ENCODE assay signal across 8 cellular contexts in genomic region chr14:24136684-24137528, GRCh38. TPM values are rescaled to one million over a fixed set of nuclear protein-coding genes. Genes with fewer than 3 reads are reported as not detected.
DNase-seq lines count a peak whose midpoint lies in the region; ATAC-seq and TF ChIP-seq lines count a peak whose summit lies in the region.

No MANE protein-coding gene starts in this region.

- peak; percentile 22 to 40 for DNase-seq in NCI-H526 (lab: John Stamatoyannopoulos, UW)
- DNase-seq in NCI-H526 treated with DMSO at 0.1 percent for 48 hours (lab: John Stamatoyannopoulos, UW) = no peak
- peak; percentile 32 for DNase-seq in activated CD8-positive, alpha-beta T cell treated with anti-CD3 and anti-CD28 coated beads, Interleukin-2, amount 10 ng/mL, durations not matched to agents 7 days and 5 days
- DNase-seq in stimulated activated naive B cell treated with anti-CD40 and anti-IgM and Interleukin-4, amounts not matched to agents 10 μg/mL and 1 μg/mL and 100 μg/mL, for 72 hours = no peak
- DNase-seq in NCI-H187 treated with DMSO at 0.1 percent for 48 hours (lab: John Stamatoyannopoulos, UW) = no peak
- no peak for DNase-seq in GM10266 (ENCODE audit: extremely low spot score)

- CTCF ChIA-PET in activated CD8-positive, alpha-beta T cell treated with anti-CD3 and anti-CD28 coated beads, Interleukin-2, amount 10 ng/mL, durations not matched to agents 7 days and 5 days (lab: Charles Lee) = interaction anchor here (0.7 to 5.2 kb wide), 8 partner anchors 10 to 174 kb away, joined by 3 to 43 read pairs (median 6); partner anchors contain the start of genes DCAF11, IRF9, LTB4R and NRL

- POLR2A ChIA-PET in activated CD8-positive, alpha-beta T cell treated with anti-CD3 and anti-CD28 coated beads, Interleukin-2, amount 10 ng/mL, durations not matched to agents 7 days and 5 days (lab: Charles Lee) = interaction anchor here (0.6 to 8.7 kb wide), 12 partner anchors 10 to 85 kb away, joined by 3 to 119 read pairs (median 6); partner anchors contain the start of genes CARMIL3, CHMP4A, DCAF11 and IPO4

- peak overlapping the region; percentile 76 for H3K4me3 ChIP-seq in iPS-11a (ENCODE audit: low read depth, low read length)

- ATAC-seq in activated CD8-positive, alpha-beta T cell treated with anti-CD3 and anti-CD28 coated beads, Interleukin-2, amount 10 ng/mL, durations not matched to agents 7 days and 5 days = no peak
- no peak for ATAC-seq in stimulated activated naive B cell treated with anti-CD40 and anti-IgM and Interleukin-4, amounts not matched to agents 10 μg/mL and 1 μg/mL and 100 μg/mL, for 72 hours (replicated peaks)
- ATAC-seq in HG03565 (IDR thresholded peaks at IDR 0.05; ENCODE audit: unreplicated experiment) = no peak

- H3K4me1 Mint-ChIP-seq in activated CD8-positive, alpha-beta T cell treated with anti-CD3 and anti-CD28 coated beads, Interleukin-2, amount 10 ng/mL, durations not matched to agents 7 days and 5 days (ENCODE audit: low read depth) = peaks cover 51% of the 10 kb centered on the region
- peaks cover 45 to 63% of the 10 kb centered on the region in 2 donors for H3K4me1 Mint-ChIP-seq in stimulated activated naive B cell treated with anti-CD40 and anti-IgM and Interleukin-4, amounts not matched to agents 10 μg/mL and 1 μg/mL and 100 μg/mL, for 72 hours

- H3K36me3 Mint-ChIP-seq in activated CD8-positive, alpha-beta T cell treated with anti-CD3 and anti-CD28 coated beads, Interleukin-2, amount 10 ng/mL, durations not matched to agents 7 days and 5 days (ENCODE audit: low read depth) = peaks cover 52% of the 10 kb centered on the region
- peaks cover 30 to 35% of the 10 kb centered on the region in 2 donors for H3K36me3 Mint-ChIP-seq in stimulated activated naive B cell treated with anti-CD40 and anti-IgM and Interleukin-4, amounts not matched to agents 10 μg/mL and 1 μg/mL and 100 μg/mL, for 72 hours

- no peaks in the 10 kb centered on the region for H3K9me3 Mint-ChIP-seq in activated CD8-positive, alpha-beta T cell treated with anti-CD3 and anti-CD28 coated beads, Interleukin-2, amount 10 ng/mL, durations not matched to agents 7 days and 5 days (ENCODE audit: insufficient read depth)
- H3K9me3 Mint-ChIP-seq in stimulated activated naive B cell treated with anti-CD40 and anti-IgM and Interleukin-4, amounts not matched to agents 10 μg/mL and 1 μg/mL and 100 μg/mL, for 72 hours = no peaks in the 10 kb centered on the region

- H3K4me3 Mint-ChIP-seq in activated CD8-positive, alpha-beta T cell treated with anti-CD3 and anti-CD28 coated beads, Interleukin-2, amount 10 ng/mL, durations not matched to agents 7 days and 5 days = peak overlapping the region; percentile 86
- H3K4me3 Mint-ChIP-seq in stimulated activated naive B cell treated with anti-CD40 and anti-IgM and Interleukin-4, amounts not matched to agents 10 μg/mL and 1 μg/mL and 100 μg/mL, for 72 hours = peak overlapping the region; percentile 90 to 93

- H3K27me3 Mint-ChIP-seq in activated CD8-positive, alpha-beta T cell treated with anti-CD3 and anti-CD28 coated beads, Interleukin-2, amount 10 ng/mL, durations not matched to agents 7 days and 5 days (ENCODE audit: low read depth) = no peaks in the 10 kb centered on the region
- H3K27me3 Mint-ChIP-seq in stimulated activated naive B cell treated with anti-CD40 and anti-IgM and Interleukin-4, amounts not matched to agents 10 μg/mL and 1 μg/mL and 100 μg/mL, for 72 hours = no peaks in the 10 kb centered on the region

- TF ChIP-seq CTCF in GM10266 (IDR thresholded peaks at IDR 0.05; ENCODE audit: control insufficient read depth, insufficient read depth, low read depth, missing control alignments) = no peak

- H3K27ac Mint-ChIP-seq in activated CD8-positive, alpha-beta T cell treated with anti-CD3 and anti-CD28 coated beads, Interleukin-2, amount 10 ng/mL, durations not matched to agents 7 days and 5 days = peak overlapping the region; percentile 91
- peak overlapping the region; percentile 97 for H3K27ac Mint-ChIP-seq in stimulated activated naive B cell treated with anti-CD40 and anti-IgM and Interleukin-4, amounts not matched to agents 10 μg/mL and 1 μg/mL and 100 μg/mL, for 72 hours

RNA-seq across cellular contexts. Expression of gene PSME1, which starts 0.9 kb away (rescaled TPM):
- 100 to 1,000 TPM; 516 to 530 TPM for total RNA-seq in activated CD8-positive, alpha-beta T cell treated with anti-CD3 and anti-CD28 coated beads, Interleukin-2, amount 10 ng/mL, durations not matched to agents 7 days and 5 days

RNA-seq across cellular contexts. Expression of gene EMC9, which starts 4.5 kb away (rescaled TPM):
- total RNA-seq in activated CD8-positive, alpha-beta T cell treated with anti-CD3 and anti-CD28 coated beads, Interleukin-2, amount 10 ng/mL, durations not matched to agents 7 days and 5 days = 10 to 100 TPM; 49.9 to 53.2 TPM

RNA-seq across cellular contexts. Expression of gene FITM1, which starts 6.4 kb away (rescaled TPM):
- 1 to 10 TPM; 1.4 to 2.1 TPM for total RNA-seq in activated CD8-positive, alpha-beta T cell treated with anti-CD3 and anti-CD28 coated beads, Interleukin-2, amount 10 ng/mL, durations not matched to agents 7 days and 5 days

RNA-seq across cellular contexts. Expression of gene PSME2, which starts 9.5 kb away (rescaled TPM):
- 100 to 1,000 TPM; 635 to 636 TPM for total RNA-seq in activated CD8-positive, alpha-beta T cell treated with anti-CD3 and anti-CD28 coated beads, Interleukin-2, amount 10 ng/mL, durations not matched to agents 7 days and 5 days

RNA-seq across cellular contexts. Expression of gene RNF31, which starts 10.4 kb away (rescaled TPM):
- total RNA-seq in activated CD8-positive, alpha-beta T cell treated with anti-CD3 and anti-CD28 coated beads, Interleukin-2, amount 10 ng/mL, durations not matched to agents 7 days and 5 days = 100 to 1,000 TPM; 123 to 142 TPM

Comparison
In these comparisons a context has a peak if more than half of its experiments do, and no peak if none do; other contexts are left out.
1. DNase-seq: peak in NCI-H526 (2 of 2) and activated CD8-positive, alpha-beta T cell treated with anti-CD3 and anti-CD28 coated beads, Interleukin-2, amount 10 ng/mL, durations not matched to agents 7 days and 5 days (single experiment); none in NCI-H526 treated with DMSO at 0.1 percent for 48 hours (single experiment), stimulated activated naive B cell treated with anti-CD40 and anti-IgM and Interleukin-4, amounts not matched to agents 10 μg/mL and 1 μg/mL and 100 μg/mL, for 72 hours (single experiment), NCI-H187 treated with DMSO at 0.1 percent for 48 hours (single experiment) and GM10266 (single experiment).